Comparison of ENCODE assay signal across 1 cellular context in genomic region chr1:92299477-92300125, GRCh38.
TF ChIP-seq lines count a peak whose summit lies in the region.

No MANE protein-coding gene starts in this region.

TF ChIP-seq in H1, 55 proteins besides CTCF, POLR2A, EP300 and RAD21:
- TF ChIP-seq BRCA1 (IDR thresholded peaks at IDR 0.05; ENCODE audit: low read depth, low read length) (no peak), PHF8 (conservative IDR thresholded peaks at IDR 0.05; ENCODE audit: low read depth, low read length) (no peak), SRF (IDR thresholded peaks at IDR 0.05; ENCODE audit: low read depth, low read length) (no peak), ATF2 (IDR thresholded peaks at IDR 0.05; ENCODE audit: low read length) (no peak), SUZ12 (IDR thresholded peaks at IDR 0.05; ENCODE audit: low read length) (no peak), SIN3A (conservative IDR thresholded peaks at IDR 0.05 in 1 of 2, IDR thresholded peaks at IDR 0.05 in 1 of 2; ENCODE audit: low read depth in 1 of 2, low read length in 2 of 2) (no peak), ZNF274 (IDR thresholded peaks at IDR 0.05; ENCODE audit: borderline replicate concordance, extremely low read depth, low read length) (no peak), NRF1 (IDR thresholded peaks at IDR 0.05; ENCODE audit: low read depth, low read length) (no peak), JUND (IDR thresholded peaks at IDR 0.05; ENCODE audit: low read length) (no peak), GTF2F1 (IDR thresholded peaks at IDR 0.05; ENCODE audit: borderline replicate concordance, low read depth, low read length) (no peak), TAF1 (IDR thresholded peaks at IDR 0.05; ENCODE audit: low read depth, low read length) (no peak), USF2 (IDR thresholded peaks at IDR 0.05; ENCODE audit: low read length) (no peak), MAX (IDR thresholded peaks at IDR 0.05) (no peak), POU5F1 (IDR thresholded peaks at IDR 0.05; ENCODE audit: low read depth, low read length) (no peak), CTBP2 (IDR thresholded peaks at IDR 0.05; ENCODE audit: borderline replicate concordance, insufficient read depth, insufficient read length, low read length) (no peak), RBBP5 (IDR thresholded peaks at IDR 0.05; ENCODE audit: borderline replicate concordance, low read depth, low read length) (no peak), SAP30 (IDR thresholded peaks at IDR 0.05; ENCODE audit: insufficient read depth, insufficient replicate concordance, low read length) (no peak), KDM5A (IDR thresholded peaks at IDR 0.05; ENCODE audit: low read length) (no peak), TBP (IDR thresholded peaks at IDR 0.05; ENCODE audit: low read depth, low read length) (no peak), CBX8 (IDR thresholded peaks at IDR 0.05; ENCODE audit: borderline replicate concordance, low read depth, low read length) (no peak)
